ENCODE assay signal across 8 cellular contexts in the genomic region with DNA sequence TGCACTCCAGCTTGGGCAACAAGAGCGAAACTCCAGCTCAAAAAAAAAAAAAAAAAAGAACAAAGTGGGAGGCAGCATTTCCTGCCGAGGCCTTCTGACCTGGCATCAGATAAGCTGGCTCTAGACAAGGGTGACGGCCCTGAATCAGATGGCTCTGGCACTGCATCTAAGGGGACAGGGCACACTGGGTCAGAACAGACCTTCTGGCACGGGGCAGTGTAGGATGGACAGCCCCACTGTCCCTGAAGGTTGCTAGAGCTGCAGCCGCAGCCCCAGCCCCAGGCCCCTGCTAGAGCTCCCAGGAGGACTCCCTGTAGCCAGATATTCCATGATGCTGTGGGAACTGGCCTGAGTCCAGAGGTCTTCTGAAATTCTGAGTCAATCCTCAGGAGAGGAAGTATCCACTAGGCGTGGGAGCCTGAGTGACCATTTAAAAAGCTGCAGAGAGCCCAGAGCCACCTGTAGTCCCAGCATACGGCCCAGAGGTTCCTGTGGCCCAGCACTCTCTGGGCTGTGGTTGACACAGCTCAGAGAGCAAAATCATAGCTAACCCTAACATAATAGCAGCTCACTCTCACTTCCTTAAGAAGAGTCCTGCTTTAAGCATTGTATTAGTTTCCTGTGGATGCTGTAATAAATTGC.
DNase-seq lines count a peak whose midpoint lies in the region; ATAC-seq, FAIRE-seq and TF ChIP-seq lines count a peak whose summit lies in the region.

No MANE protein-coding gene starts in this region.

- no peaks in the 10 kb centered on the region for H3K9me3 ChIP-seq in OCI-LY3 (ENCODE audit: insufficient read depth, low read length)

- DNase-seq in GM18507 (ENCODE audit: extremely low spot score, insufficient read length, low read depth): peak; percentile 53
- peak; percentile 84 for DNase-seq in hepatic stellate cell (ENCODE audit: low spot score)
- no peak for DNase-seq in cerebellum (ENCODE audit: low spot score)
- no peak for DNase-seq in retina
- DNase-seq in HEK293T (ENCODE audit: extremely low spot score): no peak
- no peak for DNase-seq in ACHN

- peaks cover 4% of the 10 kb centered on the region; the same call in 1 of the 2 replicates for H3K27me3 ChIP-seq in OCI-LY3 (ENCODE audit: low read depth, low read length)

- POLR2A ChIA-PET in HEK293T (lab: Yijun Ruan, JAX): no interaction called here

- peak overlapping the region; percentile 30 for H3K4me2 ChIP-seq in OCI-LY3 (ENCODE audit: low read length)

- CTCF ChIA-PET in HEK293T (lab: Yijun Ruan, JAX): interaction anchor here (0.6 to 1.4 kb wide), 3 partner anchors 12 to 282 kb away, joined by 3 to 4 read pairs (median 3); no protein-coding TSS in a partner anchor

- no peak overlapping the region for H2AFZ ChIP-seq in OCI-LY3 (ENCODE audit: low read depth, low read length)

- FAIRE-seq in GM18507 (lab: Jason Lieb, UNC): peak; percentile 93

- no peak overlapping the region for H3K27ac ChIP-seq in OCI-LY3 (ENCODE audit: low read length)

- H3K9ac ChIP-seq in OCI-LY3 (ENCODE audit: low read length): no peak overlapping the region

- TF ChIP-seq CTCF in OCI-LY3 (IDR thresholded peaks at IDR 0.05; ENCODE audit: low read depth, low read length): no peak

- H3K79me2 ChIP-seq in OCI-LY3 (ENCODE audit: low read length): no peaks in the 10 kb centered on the region

- H3K36me3 ChIP-seq in OCI-LY3 (replicated peaks; ENCODE audit: low read depth, low read length): no peaks in the 10 kb centered on the region

- H4K20me1 ChIP-seq in OCI-LY3 (ENCODE audit: insufficient read depth, low read length): no peaks in the 10 kb centered on the region; the same call in 1 of the 2 replicates

- ATAC-seq in HG02623 (IDR thresholded peaks at IDR 0.05; ENCODE audit: unreplicated experiment): peak; percentile 98

- in situ Hi-C loops in ACHN (cut with HindIII; ENCODE audit: low pct_ligation_motif_present, low pct_unique_long_range_greater_than_20kb, low sequenced_read_pairs): no loop called here

- H3K4me3 ChIP-seq in OCI-LY3 (ENCODE audit: low read length): no peak overlapping the region

- H3K4me1 ChIP-seq in OCI-LY3 (ENCODE audit: low read length): peaks cover 16% of the 10 kb centered on the region

TF ChIP-seq in HEK293T, 16 proteins besides CTCF, POLR2A, EP300 and RAD21:
- TF ChIP-seq LEF1 (IDR thresholded peaks at IDR 0.05; ENCODE audit: borderline replicate concordance) (no peak), NFRKB (IDR thresholded peaks at IDR 0.05) (no peak), PKNOX1 (IDR thresholded peaks at IDR 0.05) (no peak), HDGF (IDR thresholded peaks at IDR 0.05; ENCODE audit: borderline replicate concordance) (no peak), ELF4 (IDR thresholded peaks at IDR 0.05) (no peak), TARDBP (IDR thresholded peaks at IDR 0.05) (no peak), CTBP1 (IDR thresholded peaks at IDR 0.05; ENCODE audit: borderline replicate concordance) (no peak), L3MBTL2 (conservative IDR thresholded peaks at IDR 0.05) (no peak), BHLHE40 (IDR thresholded peaks at IDR 0.05; ENCODE audit: borderline replicate concordance) (no peak), ZNF384 (IDR thresholded peaks at IDR 0.05) (no peak), FOXM1 (IDR thresholded peaks at IDR 0.05; ENCODE audit: borderline replicate concordance) (no peak), SUZ12 (IDR thresholded peaks at IDR 0.05) (no peak), SP1 (IDR thresholded peaks at IDR 0.05) (no peak), FOXA1 (IDR thresholded peaks at IDR 0.05) (no peak)
TF ChIP-seq in HEK293T: peak in this region for 0.

Comparison
In these comparisons a context has a peak if more than half of its experiments do, and no peak if none do; other contexts are left out.
1. DNase-seq: peak in GM18507 (single experiment) and hepatic stellate cell (single experiment); none in cerebellum (single experiment), retina (single experiment), HEK293T (single experiment) and ACHN (single experiment).